Comparison of ENCODE assay signal across 13 cellular contexts in genomic region chr20:32466739-32467505, GRCh38.
DNase-seq lines count a peak whose midpoint lies in the region; ATAC-seq and TF ChIP-seq lines count a peak whose summit lies in the region.
"Had no signal": no experiment of that assay in that cellular context is flagged by ENCODE, and none has a peak within 500 bp of the region (broad histone marks: within the 10 kb centered on the region; RNA-seq: fewer than 3 reads in every experiment).

No MANE protein-coding gene starts in this region.

- H3K4me1 ChIP-seq in heart left ventricle = peaks cover 3 to 81% (median 51%) of the 10 kb centered on the region in 12 donors
- peaks cover 0 to 17% of the 10 kb centered on the region in 2 donors for H3K4me1 ChIP-seq in uterus

- H3K9me3 ChIP-seq in heart left ventricle = no peaks in the 10 kb centered on the region
- H3K9me3 ChIP-seq in uterus = no peaks in the 10 kb centered on the region
- H3K9me3 ChIP-seq: thyroid gland had no signal

- ATAC-seq in Right ventricle myocardium superior (ENCODE audit: poor library complexity) (no peak), left cardiac atrium (no peak), heart left ventricle (no peak)

- H3K4me1 Mint-ChIP-seq in neural crest cell = peaks cover 72% of the 10 kb centered on the region

- H3K27ac ChIP-seq in heart left ventricle = peak overlapping the region in 7 of 12 donors; percentile 25 to 82 (median 69)
- H3K27ac ChIP-seq in uterus = peak overlapping the region; percentile 0 to 55

- DNase-seq in Right ventricle myocardium superior (peak; percentile 39), left cardiac atrium (no peak), heart left ventricle (peak in 2 of 5 donors; percentile 23 to 52), neural crest cell (ENCODE audit: low read depth, low spot score) (no peak), uterus (no peak), NAMALWA (ENCODE audit: low spot score) (no peak), NCI-H1694 (lab: John Stamatoyannopoulos, UW) (no peak), lower leg skin (ENCODE audit: low spot score in 2 of 2) (no peak)
- DNase-seq: DND-41, foreskin fibroblast, NCI-H1092 treated with DMSO at 0.1 percent for 48 hours, NCI-H774, thyroid gland had no signal

- TF ChIP-seq POLR2A in heart left ventricle (IDR thresholded peaks at IDR 0.05) = no peak
- TF ChIP-seq POLR2A in uterus (IDR thresholded peaks at IDR 0.05) = no peak
- TF ChIP-seq POLR2A in lower leg skin (IDR thresholded peaks at IDR 0.05) = no peak

- TF ChIP-seq CTCF in heart left ventricle (IDR thresholded peaks at IDR 0.05) = no peak
- no peak for TF ChIP-seq CTCF in neural crest cell (conservative IDR thresholded peaks at IDR 0.05)
- TF ChIP-seq CTCF in uterus (IDR thresholded peaks at IDR 0.05) = no peak
- no peak for TF ChIP-seq CTCF in lower leg skin (IDR thresholded peaks at IDR 0.05)

- H3K9me3 Mint-ChIP-seq in neural crest cell = no peaks in the 10 kb centered on the region

- 82 to 87% (median 84%) methylated on average over 14 to 16 of the region's 16 CpGs for WGBS in heart left ventricle, 4 donors
- 81 to 82% methylated on average over 13 to 15 of the region's 16 CpGs for WGBS in lower leg skin, 2 donors

- intact Hi-C loops in Right ventricle myocardium superior (cut with DNase I) = no loop called here
- intact Hi-C loops in left cardiac atrium (cut with DNase I) = no loop called here
- intact Hi-C loops in heart left ventricle (cut with DNase I) = loop anchor here in 1 of 10 donors (1.0 kb wide), 1 partner anchor 17 kb away; no protein-coding TSS in a partner anchor
- intact Hi-C loops in uterus (cut with DNase I; ENCODE audit: low total_unique reads) = no loop called here
- intact Hi-C loops in lower leg skin (cut with DNase I; ENCODE audit: low total_unique reads) = no loop called here

- peaks cover 5% of the 10 kb centered on the region for H3K27me3 Mint-ChIP-seq in neural crest cell (ENCODE audit: low read depth)

- H3K4me3 ChIP-seq in heart left ventricle (no peak overlapping the region), uterus (no peak overlapping the region), lower leg skin (ENCODE audit: low read depth, poor library complexity, severe bottlenecking) (no peak overlapping the region)
- H3K4me3 ChIP-seq: thyroid gland had no signal

- no peaks in the 10 kb centered on the region for H3K27me3 ChIP-seq in heart left ventricle
- H3K27me3 ChIP-seq in uterus = no peaks in the 10 kb centered on the region
- H3K27me3 ChIP-seq: thyroid gland had no signal

- H3K36me3 ChIP-seq in heart left ventricle (peaks cover 0 to 6% (median 0%) of the 10 kb centered on the region in 9 donors), uterus (no peaks in the 10 kb centered on the region)
- H3K36me3 ChIP-seq: thyroid gland had no signal

- peaks cover 3% of the 10 kb centered on the region for H3K36me3 Mint-ChIP-seq in neural crest cell (ENCODE audit: low read depth)

- H3K27ac Mint-ChIP-seq in neural crest cell (ENCODE audit: unreplicated experiment) = peak overlapping the region; percentile 78

- peak overlapping the region; percentile 78 for H3K4me3 Mint-ChIP-seq in neural crest cell
